Comparison of ENCODE assay signal across 1 cellular context in the genomic region with DNA sequence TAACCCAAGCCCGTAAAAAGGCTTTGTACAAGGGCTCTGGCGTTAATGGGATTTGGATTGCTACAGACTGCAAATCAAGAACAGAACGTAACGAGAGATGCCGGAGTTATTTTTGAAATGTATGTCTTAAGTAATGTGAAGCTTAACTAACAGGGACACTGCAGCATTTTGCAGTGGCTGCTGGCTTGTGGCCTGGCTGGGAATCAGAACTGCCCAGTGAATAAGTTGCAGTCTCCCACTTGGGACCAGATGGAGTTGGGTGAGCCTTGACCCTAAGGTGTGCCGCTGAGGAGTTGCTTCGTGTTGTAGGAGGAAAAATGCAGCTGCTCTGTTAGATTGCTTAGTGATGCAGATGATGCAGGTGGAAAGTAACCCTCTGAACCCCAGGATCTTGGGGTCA.
TF ChIP-seq lines count a peak whose summit lies in the region.

No MANE protein-coding gene starts in this region.

TF ChIP-seq in H1, 55 proteins besides CTCF, POLR2A, EP300 and RAD21 (continued from another document):
- TF ChIP-seq BRCA1 (IDR thresholded peaks at IDR 0.05; ENCODE audit: low read depth, low read length) (no peak), RFX5 (IDR thresholded peaks at IDR 0.05; ENCODE audit: borderline replicate concordance, low read depth, low read length) (no peak), SIX5 (IDR thresholded peaks at IDR 0.05; ENCODE audit: low read depth, low read length) (no peak), SIN3A (conservative IDR thresholded peaks at IDR 0.05 in 1 of 2, IDR thresholded peaks at IDR 0.05 in 1 of 2; ENCODE audit: low read depth in 1 of 2, low read length in 2 of 2) (no peak), CHD1 (IDR thresholded peaks at IDR 0.05; ENCODE audit: low read depth, low read length) (no peak), NANOG (IDR thresholded peaks at IDR 0.05; ENCODE audit: insufficient read depth, low read depth, low read length, poor library complexity, severe bottlenecking) (no peak), KDM4A (IDR thresholded peaks at IDR 0.05; ENCODE audit: low read depth, low read length, severe bottlenecking) (no peak), HDAC6 (IDR thresholded peaks at IDR 0.05; ENCODE audit: low read depth, low read length) (no peak), TBP (IDR thresholded peaks at IDR 0.05; ENCODE audit: low read depth, low read length) (no peak), SUZ12 (IDR thresholded peaks at IDR 0.05; ENCODE audit: low read length) (no peak), KDM5A (IDR thresholded peaks at IDR 0.05; ENCODE audit: low read length) (no peak)
